1 cellular context compared by ENCODE assay signal in the genomic region with DNA sequence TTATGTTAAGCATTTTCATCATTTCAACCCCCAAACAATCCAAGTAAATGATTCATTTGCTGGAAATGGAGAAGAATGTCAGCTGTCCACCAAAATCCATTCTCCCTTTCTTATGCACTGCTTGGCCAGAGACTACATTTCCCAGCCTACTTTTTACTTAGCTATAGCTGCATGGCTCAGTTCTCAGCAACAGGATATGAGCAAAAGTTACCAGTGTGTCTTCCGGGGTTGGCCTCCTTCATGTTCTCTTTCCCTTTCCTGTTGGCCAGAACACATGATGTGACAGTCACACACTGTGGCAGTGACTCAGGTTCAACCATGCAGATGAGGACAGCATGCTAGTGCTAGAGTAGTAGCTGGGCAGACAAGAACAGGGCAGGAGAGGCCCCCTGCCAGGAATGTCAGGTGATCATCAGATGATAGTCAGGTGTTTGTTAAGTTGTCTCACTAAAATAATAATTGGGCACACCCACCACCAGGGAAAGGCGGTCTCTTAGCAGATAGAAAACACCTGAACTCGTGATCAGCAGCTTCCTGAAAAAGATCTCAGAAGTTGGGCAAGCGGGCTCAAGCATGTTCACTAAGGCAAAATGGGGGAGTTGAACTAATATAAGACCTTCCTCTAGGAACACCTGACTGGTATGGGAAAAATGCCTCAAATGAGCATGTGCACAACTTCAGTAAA.
TF ChIP-seq lines count a peak whose summit lies in the region.

No MANE protein-coding gene starts in this region.

TF ChIP-seq in K562, 482 proteins besides CTCF, POLR2A, EP300 and RAD21 (continues in another document):
- TF ChIP-seq PTRF (tag; IDR thresholded peaks at IDR 0.05) (no peak), HNRNPL (IDR thresholded peaks at IDR 0.05; ENCODE audit: low read depth, low read length) (no peak), POLR2AphosphoS5 (IDR thresholded peaks at IDR 0.05; ENCODE audit: control insufficient read depth, insufficient read depth, low read depth, low read length) (peak; percentile 67), KDM1A (IDR thresholded peaks at IDR 0.05) (no peak), CBX8 (IDR thresholded peaks at IDR 0.05; ENCODE audit: borderline replicate concordance, extremely low read depth, low read depth, low read length, poor library complexity, severe bottlenecking) (no peak), MAFF (IDR thresholded peaks at IDR 0.05; ENCODE audit: low read length) (no peak), TEAD2 (tag; IDR thresholded peaks at IDR 0.05) (no peak), SP1 (CRISPR knock-in tag; IDR thresholded peaks at IDR 0.05) (no peak), NFIX (CRISPR knock-in tag; IDR thresholded peaks at IDR 0.05; ENCODE audit: low read depth) (no peak), IFI16 (CRISPR knock-in tag; IDR thresholded peaks at IDR 0.05) (no peak), ZNF57 (CRISPR knock-in tag; IDR thresholded peaks at IDR 0.05) (no peak), FOXK2 (conservative IDR thresholded peaks at IDR 0.05 in 1 of 2, IDR thresholded peaks at IDR 0.05 in 1 of 2; ENCODE audit: low read depth in 2 of 2) (no peak), ZBED1 (IDR thresholded peaks at IDR 0.05) (no peak), KAT8 (IDR thresholded peaks at IDR 0.05; ENCODE audit: low read depth) (no peak), ARNT (IDR thresholded peaks at IDR 0.05) (no peak), POLR2H (tag; IDR thresholded peaks at IDR 0.05; ENCODE audit: low read depth) (no peak), ELF1 (tag; IDR thresholded peaks at IDR 0.05) (peak; percentile 74), TRIM24 (IDR thresholded peaks at IDR 0.05) (no peak), OTX1 (CRISPR knock-in tag; IDR thresholded peaks at IDR 0.05) (no peak), ZNF75A (CRISPR knock-in tag; IDR thresholded peaks at IDR 0.05) (no peak)
- TF ChIP-seq, protein P1, sequence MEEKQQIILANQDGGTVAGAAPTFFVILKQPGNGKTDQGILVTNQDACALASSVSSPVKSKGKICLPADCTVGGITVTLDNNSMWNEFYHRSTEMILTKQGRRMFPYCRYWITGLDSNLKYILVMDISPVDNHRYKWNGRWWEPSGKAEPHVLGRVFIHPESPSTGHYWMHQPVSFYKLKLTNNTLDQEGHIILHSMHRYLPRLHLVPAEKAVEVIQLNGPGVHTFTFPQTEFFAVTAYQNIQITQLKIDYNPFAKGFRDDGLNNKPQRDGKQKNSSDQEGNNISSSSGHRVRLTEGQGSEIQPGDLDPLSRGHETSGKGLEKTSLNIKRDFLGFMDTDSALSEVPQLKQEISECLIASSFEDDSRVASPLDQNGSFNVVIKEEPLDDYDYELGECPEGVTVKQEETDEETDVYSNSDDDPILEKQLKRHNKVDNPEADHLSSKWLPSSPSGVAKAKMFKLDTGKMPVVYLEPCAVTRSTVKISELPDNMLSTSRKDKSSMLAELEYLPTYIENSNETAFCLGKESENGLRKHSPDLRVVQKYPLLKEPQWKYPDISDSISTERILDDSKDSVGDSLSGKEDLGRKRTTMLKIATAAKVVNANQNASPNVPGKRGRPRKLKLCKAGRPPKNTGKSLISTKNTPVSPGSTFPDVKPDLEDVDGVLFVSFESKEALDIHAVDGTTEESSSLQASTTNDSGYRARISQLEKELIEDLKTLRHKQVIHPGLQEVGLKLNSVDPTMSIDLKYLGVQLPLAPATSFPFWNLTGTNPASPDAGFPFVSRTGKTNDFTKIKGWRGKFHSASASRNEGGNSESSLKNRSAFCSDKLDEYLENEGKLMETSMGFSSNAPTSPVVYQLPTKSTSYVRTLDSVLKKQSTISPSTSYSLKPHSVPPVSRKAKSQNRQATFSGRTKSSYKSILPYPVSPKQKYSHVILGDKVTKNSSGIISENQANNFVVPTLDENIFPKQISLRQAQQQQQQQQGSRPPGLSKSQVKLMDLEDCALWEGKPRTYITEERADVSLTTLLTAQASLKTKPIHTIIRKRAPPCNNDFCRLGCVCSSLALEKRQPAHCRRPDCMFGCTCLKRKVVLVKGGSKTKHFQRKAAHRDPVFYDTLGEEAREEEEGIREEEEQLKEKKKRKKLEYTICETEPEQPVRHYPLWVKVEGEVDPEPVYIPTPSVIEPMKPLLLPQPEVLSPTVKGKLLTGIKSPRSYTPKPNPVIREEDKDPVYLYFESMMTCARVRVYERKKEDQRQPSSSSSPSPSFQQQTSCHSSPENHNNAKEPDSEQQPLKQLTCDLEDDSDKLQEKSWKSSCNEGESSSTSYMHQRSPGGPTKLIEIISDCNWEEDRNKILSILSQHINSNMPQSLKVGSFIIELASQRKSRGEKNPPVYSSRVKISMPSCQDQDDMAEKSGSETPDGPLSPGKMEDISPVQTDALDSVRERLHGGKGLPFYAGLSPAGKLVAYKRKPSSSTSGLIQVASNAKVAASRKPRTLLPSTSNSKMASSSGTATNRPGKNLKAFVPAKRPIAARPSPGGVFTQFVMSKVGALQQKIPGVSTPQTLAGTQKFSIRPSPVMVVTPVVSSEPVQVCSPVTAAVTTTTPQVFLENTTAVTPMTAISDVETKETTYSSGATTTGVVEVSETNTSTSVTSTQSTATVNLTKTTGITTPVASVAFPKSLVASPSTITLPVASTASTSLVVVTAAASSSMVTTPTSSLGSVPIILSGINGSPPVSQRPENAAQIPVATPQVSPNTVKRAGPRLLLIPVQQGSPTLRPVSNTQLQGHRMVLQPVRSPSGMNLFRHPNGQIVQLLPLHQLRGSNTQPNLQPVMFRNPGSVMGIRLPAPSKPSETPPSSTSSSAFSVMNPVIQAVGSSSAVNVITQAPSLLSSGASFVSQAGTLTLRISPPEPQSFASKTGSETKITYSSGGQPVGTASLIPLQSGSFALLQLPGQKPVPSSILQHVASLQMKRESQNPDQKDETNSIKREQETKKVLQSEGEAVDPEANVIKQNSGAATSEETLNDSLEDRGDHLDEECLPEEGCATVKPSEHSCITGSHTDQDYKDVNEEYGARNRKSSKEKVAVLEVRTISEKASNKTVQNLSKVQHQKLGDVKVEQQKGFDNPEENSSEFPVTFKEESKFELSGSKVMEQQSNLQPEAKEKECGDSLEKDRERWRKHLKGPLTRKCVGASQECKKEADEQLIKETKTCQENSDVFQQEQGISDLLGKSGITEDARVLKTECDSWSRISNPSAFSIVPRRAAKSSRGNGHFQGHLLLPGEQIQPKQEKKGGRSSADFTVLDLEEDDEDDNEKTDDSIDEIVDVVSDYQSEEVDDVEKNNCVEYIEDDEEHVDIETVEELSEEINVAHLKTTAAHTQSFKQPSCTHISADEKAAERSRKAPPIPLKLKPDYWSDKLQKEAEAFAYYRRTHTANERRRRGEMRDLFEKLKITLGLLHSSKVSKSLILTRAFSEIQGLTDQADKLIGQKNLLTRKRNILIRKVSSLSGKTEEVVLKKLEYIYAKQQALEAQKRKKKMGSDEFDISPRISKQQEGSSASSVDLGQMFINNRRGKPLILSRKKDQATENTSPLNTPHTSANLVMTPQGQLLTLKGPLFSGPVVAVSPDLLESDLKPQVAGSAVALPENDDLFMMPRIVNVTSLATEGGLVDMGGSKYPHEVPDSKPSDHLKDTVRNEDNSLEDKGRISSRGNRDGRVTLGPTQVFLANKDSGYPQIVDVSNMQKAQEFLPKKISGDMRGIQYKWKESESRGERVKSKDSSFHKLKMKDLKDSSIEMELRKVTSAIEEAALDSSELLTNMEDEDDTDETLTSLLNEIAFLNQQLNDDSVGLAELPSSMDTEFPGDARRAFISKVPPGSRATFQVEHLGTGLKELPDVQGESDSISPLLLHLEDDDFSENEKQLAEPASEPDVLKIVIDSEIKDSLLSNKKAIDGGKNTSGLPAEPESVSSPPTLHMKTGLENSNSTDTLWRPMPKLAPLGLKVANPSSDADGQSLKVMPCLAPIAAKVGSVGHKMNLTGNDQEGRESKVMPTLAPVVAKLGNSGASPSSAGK (IDR thresholded peaks at IDR 0.05), result peak; percentile 34; the same call in 1 of the 2 replicates
- TF ChIP-seq, protein P2, sequence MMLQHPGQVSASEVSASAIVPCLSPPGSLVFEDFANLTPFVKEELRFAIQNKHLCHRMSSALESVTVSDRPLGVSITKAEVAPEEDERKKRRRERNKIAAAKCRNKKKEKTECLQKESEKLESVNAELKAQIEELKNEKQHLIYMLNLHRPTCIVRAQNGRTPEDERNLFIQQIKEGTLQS (IDR thresholded peaks at IDR 0.05), result peak; percentile 21; the same call in 1 of the 2 replicates
- TF ChIP-seq, protein P2 (CRISPR knock-in tag; conservative IDR thresholded peaks at IDR 0.05), result no peak
- TF ChIP-seq, protein P3, sequence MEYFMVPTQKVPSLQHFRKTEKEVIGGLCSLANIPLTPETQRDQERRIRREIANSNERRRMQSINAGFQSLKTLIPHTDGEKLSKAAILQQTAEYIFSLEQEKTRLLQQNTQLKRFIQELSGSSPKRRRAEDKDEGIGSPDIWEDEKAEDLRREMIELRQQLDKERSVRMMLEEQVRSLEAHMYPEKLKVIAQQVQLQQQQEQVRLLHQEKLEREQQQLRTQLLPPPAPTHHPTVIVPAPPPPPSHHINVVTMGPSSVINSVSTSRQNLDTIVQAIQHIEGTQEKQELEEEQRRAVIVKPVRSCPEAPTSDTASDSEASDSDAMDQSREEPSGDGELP (CRISPR knock-in tag; IDR thresholded peaks at IDR 0.05; ENCODE audit: borderline replicate concordance), result 0 out of 2 replicates have a peak, but pooled peaks have one; percentile 20
- TF ChIP-seq, protein P4, sequence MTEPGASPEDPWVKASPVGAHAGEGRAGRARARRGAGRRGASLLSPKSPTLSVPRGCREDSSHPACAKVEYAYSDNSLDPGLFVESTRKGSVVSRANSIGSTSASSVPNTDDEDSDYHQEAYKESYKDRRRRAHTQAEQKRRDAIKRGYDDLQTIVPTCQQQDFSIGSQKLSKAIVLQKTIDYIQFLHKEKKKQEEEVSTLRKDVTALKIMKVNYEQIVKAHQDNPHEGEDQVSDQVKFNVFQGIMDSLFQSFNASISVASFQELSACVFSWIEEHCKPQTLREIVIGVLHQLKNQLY (CRISPR knock-in tag; conservative IDR thresholded peaks at IDR 0.05), result no peak
- TF ChIP-seq, protein P5, sequence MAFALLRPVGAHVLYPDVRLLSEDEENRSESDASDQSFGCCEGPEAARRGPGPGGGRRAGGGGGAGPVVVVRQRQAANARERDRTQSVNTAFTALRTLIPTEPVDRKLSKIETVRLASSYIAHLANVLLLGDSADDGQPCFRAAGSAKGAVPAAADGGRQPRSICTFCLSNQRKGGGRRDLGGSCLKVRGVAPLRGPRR (CRISPR knock-in tag; IDR thresholded peaks at IDR 0.05), result no peak
- TF ChIP-seq, protein P6, sequence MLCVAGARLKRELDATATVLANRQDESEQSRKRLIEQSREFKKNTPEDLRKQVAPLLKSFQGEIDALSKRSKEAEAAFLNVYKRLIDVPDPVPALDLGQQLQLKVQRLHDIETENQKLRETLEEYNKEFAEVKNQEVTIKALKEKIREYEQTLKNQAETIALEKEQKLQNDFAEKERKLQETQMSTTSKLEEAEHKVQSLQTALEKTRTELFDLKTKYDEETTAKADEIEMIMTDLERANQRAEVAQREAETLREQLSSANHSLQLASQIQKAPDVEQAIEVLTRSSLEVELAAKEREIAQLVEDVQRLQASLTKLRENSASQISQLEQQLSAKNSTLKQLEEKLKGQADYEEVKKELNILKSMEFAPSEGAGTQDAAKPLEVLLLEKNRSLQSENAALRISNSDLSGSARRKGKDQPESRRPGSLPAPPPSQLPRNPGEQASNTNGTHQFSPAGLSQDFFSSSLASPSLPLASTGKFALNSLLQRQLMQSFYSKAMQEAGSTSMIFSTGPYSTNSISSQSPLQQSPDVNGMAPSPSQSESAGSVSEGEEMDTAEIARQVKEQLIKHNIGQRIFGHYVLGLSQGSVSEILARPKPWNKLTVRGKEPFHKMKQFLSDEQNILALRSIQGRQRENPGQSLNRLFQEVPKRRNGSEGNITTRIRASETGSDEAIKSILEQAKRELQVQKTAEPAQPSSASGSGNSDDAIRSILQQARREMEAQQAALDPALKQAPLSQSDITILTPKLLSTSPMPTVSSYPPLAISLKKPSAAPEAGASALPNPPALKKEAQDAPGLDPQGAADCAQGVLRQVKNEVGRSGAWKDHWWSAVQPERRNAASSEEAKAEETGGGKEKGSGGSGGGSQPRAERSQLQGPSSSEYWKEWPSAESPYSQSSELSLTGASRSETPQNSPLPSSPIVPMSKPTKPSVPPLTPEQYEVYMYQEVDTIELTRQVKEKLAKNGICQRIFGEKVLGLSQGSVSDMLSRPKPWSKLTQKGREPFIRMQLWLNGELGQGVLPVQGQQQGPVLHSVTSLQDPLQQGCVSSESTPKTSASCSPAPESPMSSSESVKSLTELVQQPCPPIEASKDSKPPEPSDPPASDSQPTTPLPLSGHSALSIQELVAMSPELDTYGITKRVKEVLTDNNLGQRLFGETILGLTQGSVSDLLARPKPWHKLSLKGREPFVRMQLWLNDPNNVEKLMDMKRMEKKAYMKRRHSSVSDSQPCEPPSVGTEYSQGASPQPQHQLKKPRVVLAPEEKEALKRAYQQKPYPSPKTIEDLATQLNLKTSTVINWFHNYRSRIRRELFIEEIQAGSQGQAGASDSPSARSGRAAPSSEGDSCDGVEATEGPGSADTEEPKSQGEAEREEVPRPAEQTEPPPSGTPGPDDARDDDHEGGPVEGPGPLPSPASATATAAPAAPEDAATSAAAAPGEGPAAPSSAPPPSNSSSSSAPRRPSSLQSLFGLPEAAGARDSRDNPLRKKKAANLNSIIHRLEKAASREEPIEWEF (CRISPR knock-in tag; IDR thresholded peaks at IDR 0.05), result 0 out of 2 replicates have a peak, but pooled peaks have one; percentile 27
- TF ChIP-seq, protein P7, sequence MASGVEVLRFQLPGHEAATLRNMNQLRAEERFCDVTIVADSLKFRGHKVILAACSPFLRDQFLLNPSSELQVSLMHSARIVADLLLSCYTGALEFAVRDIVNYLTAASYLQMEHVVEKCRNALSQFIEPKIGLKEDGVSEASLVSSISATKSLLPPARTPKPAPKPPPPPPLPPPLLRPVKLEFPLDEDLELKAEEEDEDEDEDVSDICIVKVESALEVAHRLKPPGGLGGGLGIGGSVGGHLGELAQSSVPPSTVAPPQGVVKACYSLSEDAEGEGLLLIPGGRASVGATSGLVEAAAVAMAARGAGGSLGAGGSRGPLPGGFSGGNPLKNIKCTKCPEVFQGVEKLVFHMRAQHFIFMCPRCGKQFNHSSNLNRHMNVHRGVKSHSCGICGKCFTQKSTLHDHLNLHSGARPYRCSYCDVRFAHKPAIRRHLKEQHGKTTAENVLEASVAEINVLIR (CRISPR knock-in tag; IDR thresholded peaks at IDR 0.05), result no peak
- TF ChIP-seq, protein P8, sequence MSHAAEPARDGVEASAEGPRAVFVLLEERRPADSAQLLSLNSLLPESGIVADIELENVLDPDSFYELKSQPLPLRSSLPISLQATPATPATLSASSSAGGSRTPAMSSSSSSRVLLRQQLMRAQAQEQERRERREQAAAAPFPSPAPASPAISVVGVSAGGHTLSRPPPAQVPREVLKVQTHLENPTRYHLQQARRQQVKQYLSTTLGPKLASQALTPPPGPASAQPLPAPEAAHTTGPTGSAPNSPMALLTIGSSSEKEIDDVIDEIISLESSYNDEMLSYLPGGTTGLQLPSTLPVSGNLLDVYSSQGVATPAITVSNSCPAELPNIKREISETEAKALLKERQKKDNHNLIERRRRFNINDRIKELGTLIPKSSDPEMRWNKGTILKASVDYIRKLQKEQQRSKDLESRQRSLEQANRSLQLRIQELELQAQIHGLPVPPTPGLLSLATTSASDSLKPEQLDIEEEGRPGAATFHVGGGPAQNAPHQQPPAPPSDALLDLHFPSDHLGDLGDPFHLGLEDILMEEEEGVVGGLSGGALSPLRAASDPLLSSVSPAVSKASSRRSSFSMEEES (CRISPR knock-in tag; IDR thresholded peaks at IDR 0.05), result peak; percentile 25; the same call in 1 of the 2 replicates
